ENCODE assay signal across 8 cellular contexts in the genomic region with DNA sequence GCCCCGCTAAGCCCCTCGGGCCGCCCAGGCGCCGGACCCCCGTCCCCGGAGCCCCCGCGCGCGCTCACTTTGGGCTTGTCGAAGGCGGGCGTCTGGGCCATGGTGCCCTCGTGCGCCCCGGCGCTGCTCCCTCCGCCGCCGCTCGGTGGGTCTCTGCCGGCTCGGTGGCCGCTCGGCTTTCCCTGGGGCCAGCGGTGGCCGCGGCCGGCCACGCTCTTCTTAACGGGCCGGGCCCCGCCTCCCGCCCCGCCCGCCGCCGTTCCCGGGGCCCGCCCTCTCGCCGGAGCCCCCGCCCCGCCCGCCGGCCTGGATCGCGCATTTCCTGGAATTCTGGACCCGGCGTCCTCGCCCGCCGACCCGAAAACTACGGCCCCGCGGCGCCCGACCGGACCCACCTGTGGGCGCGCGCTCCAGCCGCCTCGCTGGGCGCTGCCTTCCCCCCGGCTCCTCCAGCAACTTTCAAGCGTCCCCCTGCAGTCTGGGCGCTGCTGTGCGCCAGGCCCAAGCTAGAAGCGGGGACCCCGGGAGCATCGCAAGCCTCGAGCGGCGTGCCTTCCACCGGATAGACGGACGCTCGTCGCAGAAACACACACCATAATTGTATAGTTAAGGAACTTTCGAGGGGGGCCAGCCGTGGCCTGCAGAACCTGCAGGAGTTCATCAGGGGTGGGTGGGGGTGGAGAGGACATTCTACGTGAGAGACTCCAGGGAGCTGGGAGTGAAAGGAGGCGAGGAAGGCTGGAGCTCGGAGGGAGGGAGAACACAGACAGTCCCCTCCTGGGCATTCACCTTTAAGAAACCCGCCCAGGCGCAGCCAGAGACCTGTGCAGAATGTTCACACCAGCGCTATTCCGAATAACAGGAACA. TPM values are rescaled to one million over a fixed set of nuclear protein-coding genes. Genes with fewer than 3 reads are reported as not detected.
DNase-seq lines count a peak whose midpoint lies in the region; ATAC-seq and TF ChIP-seq lines count a peak whose summit lies in the region.

A gene (minus strand): TSS at position 193 of the 867 bp plus-strand sequence. CDS start 92 bp downstream, at position 101.

- peaks cover 16% of the 10 kb centered on the region for H3K4me1 Mint-ChIP-seq in brain

- H3K27ac Mint-ChIP-seq in brain: peak within 1 kb of the TSS in 4 of 5 experiments; percentile 11 to 62 (median 38)

- TF ChIP-seq CTCF in GM12865 (IDR thresholded peaks at IDR 0.05; ENCODE audit: insufficient read depth, low read depth, low read length, missing control alignments) (peak; percentile 4), brain (conservative IDR thresholded peaks at IDR 0.05) (no peak)

- H3K27me3 Mint-ChIP-seq in brain: peaks cover 22% of the 10 kb centered on the region

- intact Hi-C loops in sciatic nerve (cut with DNase I): no loop called here

- peak; percentile 44 for ATAC-seq in sciatic nerve

- peak within 1 kb of the TSS; percentile 79 to 90 (median 82) for H3K4me3 Mint-ChIP-seq in brain

- H3K4me3 ChIP-seq in GM12865 (ENCODE audit: low read depth, low read length): peak within 1 kb of the TSS; percentile 81
- H3K4me3 ChIP-seq in iPS-11a (ENCODE audit: low read depth, low read length): peak within 1 kb of the TSS; percentile 70

- H3K36me3 Mint-ChIP-seq in brain: no peaks in the 10 kb centered on the region

- DNase-seq in GM12865 (ENCODE audit: low read depth): peak; percentile 71
- DNase-seq in HuH-7 (ENCODE audit: low spot score): peak; percentile 63
- DNase-seq in SW480 (ENCODE audit: low spot score): peak; percentile 80
- DNase-seq in sciatic nerve (ENCODE audit: low spot score): peak; percentile 75
- DNase-seq in NK-92 (lab: John Stamatoyannopoulos, UW; ENCODE audit: unreplicated experiment): no peak
- no peak for DNase-seq in SKM-1 treated with dmso at 0.1 percent for 144 hours (lab: John Stamatoyannopoulos, UW; ENCODE audit: unreplicated experiment)

- peaks cover 0 to 5% (median 3%) of the 10 kb centered on the region in 5 experiments for H3K9me3 Mint-ChIP-seq in brain

RNA-seq across cellular contexts. Expression of the gene that starts here (rescaled TPM):
- polyA plus RNA-seq in brain (ENCODE audit: insufficient read depth, low read depth, low replicate concordance): 5.0 TPM
- 7.7 TPM for total RNA-seq in sciatic nerve

Comparison
In these comparisons a context has a peak if more than half of its experiments do, and no peak if none do; other contexts are left out.
1. DNase-seq: peak in GM12865 (single experiment), HuH-7 (single experiment), SW480 (single experiment) and sciatic nerve (single experiment); none in NK-92 (single experiment) and SKM-1 treated with dmso at 0.1 percent for 144 hours (single experiment).